ENCODE assay signal across 8 cellular contexts in genomic region chr19:10086904-10087256, GRCh38. TPM values are rescaled to one million over a fixed set of nuclear protein-coding genes. Genes with fewer than 3 reads are reported as not detected.
DNase-seq lines count a peak whose midpoint lies in the region; ATAC-seq, FAIRE-seq and TF ChIP-seq lines count a peak whose summit lies in the region.

No MANE protein-coding gene starts in this region.

- H3K4me1 ChIP-seq in HCT116 (ENCODE audit: control insufficient read depth in 1 of 2, insufficient read depth in 2 of 2, low read length in 2 of 2) (peaks cover 0 to 14% of the 10 kb centered on the region in 2 experiments; a peak in 2 of 4 replicates), right atrium auricular region (peaks cover 0 to 10% of the 10 kb centered on the region in 2 donors), smooth muscle cell (ENCODE audit: low read depth) (no peaks in the 10 kb centered on the region)

- peaks cover 7% of the 10 kb centered on the region for H3K4me1 Mint-ChIP-seq in activated T-helper 1 cell treated with anti-CD3 and anti-CD28 coated beads, Interleukin-12 subunit alpha, Interleukin-12 subunit beta, Interleukin-2, Interleukin-4 antibody, amounts not matched to agents 30 ng/mL and 10 ng/mL and 1 ng/mL, durations not matched to agents 14 hours and 24 hours and 36 hours (ENCODE audit: low read depth)

- intact Hi-C loops in HCT116 (cut with micrococcal nuclease): no loop called here
- intact Hi-C loops in activated T-helper 1 cell treated with anti-CD3 and anti-CD28 coated beads, Interleukin-12 subunit alpha, Interleukin-12 subunit beta, Interleukin-2, Interleukin-4 antibody, amounts not matched to agents 30 ng/mL and 10 ng/mL and 1 ng/mL, durations not matched to agents 14 hours and 24 hours and 36 hours (cut with micrococcal nuclease): loop anchor here (1.0 to 2.0 kb wide), 2 partner anchors 9 to 18 kb away; no protein-coding TSS in a partner anchor

- H3K79me2 ChIP-seq in HCT116 (ENCODE audit: insufficient read depth, low read length): no peaks in the 10 kb centered on the region
- no peaks in the 10 kb centered on the region for H3K79me2 ChIP-seq in smooth muscle cell (ENCODE audit: low read depth)

- no peaks in the 10 kb centered on the region for H3F3A ChIP-seq in smooth muscle cell (ENCODE audit: low read depth)

- RAD21 ChIA-PET in HCT116 (lab: Charles Lee; ENCODE audit: low non-redundant PET in 1 of 2, low total read pairs in 2 of 2, uncharacterized antibody in 2 of 2, unreplicated experiment in 2 of 2): no interaction called here

- no peaks in the 10 kb centered on the region for H3K36me3 ChIP-seq in HCT116 (ENCODE audit: control insufficient read depth in 1 of 2, insufficient read depth in 2 of 2, low read length in 2 of 2)
- peaks cover 13% of the 10 kb centered on the region for H3K36me3 ChIP-seq in right atrium auricular region
- H3K36me3 ChIP-seq in smooth muscle cell (ENCODE audit: low read depth): no peaks in the 10 kb centered on the region

- H3K4me3 Mint-ChIP-seq in activated T-helper 1 cell treated with anti-CD3 and anti-CD28 coated beads, Interleukin-12 subunit alpha, Interleukin-12 subunit beta, Interleukin-2, Interleukin-4 antibody, amounts not matched to agents 30 ng/mL and 10 ng/mL and 1 ng/mL, durations not matched to agents 14 hours and 24 hours and 36 hours: peak overlapping the region; percentile 90

- TF ChIP-seq RAD21 in HCT116 (IDR thresholded peaks at IDR 0.05; ENCODE audit: low read depth): no peak

- no peak overlapping the region for H3K9ac ChIP-seq in HCT116 (ENCODE audit: low read length)
- H3K9ac ChIP-seq in smooth muscle cell (ENCODE audit: low read depth): no peak overlapping the region

- no peak overlapping the region; the same call in 1 of the 2 replicates for H3K27ac ChIP-seq in HCT116 (ENCODE audit: low read depth, low read length)
- peak overlapping the region; percentile 89 to 90 for H3K27ac ChIP-seq in right atrium auricular region
- no peak overlapping the region for H3K27ac ChIP-seq in smooth muscle cell (ENCODE audit: low read depth)

- ATAC-seq in HCT116 (no peak), GM21825 (IDR thresholded peaks at IDR 0.05; ENCODE audit: unreplicated experiment) (no peak), HG02840 (IDR thresholded peaks at IDR 0.05; ENCODE audit: low FRiP score, unreplicated experiment) (no peak)

- 10% methylated on average over 21 of the region's 26 CpGs for WGBS in smooth muscle cell (ENCODE audit: low lambda C conversion rate)

- H3K9me2 ChIP-seq in HCT116 (ENCODE audit: insufficient read depth): no peaks in the 10 kb centered on the region

- no peak for TF ChIP-seq POLR2A in HCT116 (IDR thresholded peaks at IDR 0.05; ENCODE audit: borderline replicate concordance, extremely low read depth, insufficient read depth, insufficient read length)

- H2AFZ ChIP-seq in HCT116 (ENCODE audit: low read depth, low read length, poor library complexity, severe bottlenecking) (no peak overlapping the region), smooth muscle cell (ENCODE audit: low read depth) (peak overlapping the region; percentile 78)

- H3K27me3 ChIP-seq in HCT116 (ENCODE audit: insufficient read depth, low read length): no peaks in the 10 kb centered on the region
- no peaks in the 10 kb centered on the region for H3K27me3 ChIP-seq in right atrium auricular region
- H3K27me3 ChIP-seq in smooth muscle cell (ENCODE audit: low read depth): peaks cover 5% of the 10 kb centered on the region

- no TSS peak for BruUV-seq in HCT116 (replicated peaks; lab: Mats Ljungman, UMichigan)

- H3K27ac Mint-ChIP-seq in activated T-helper 1 cell treated with anti-CD3 and anti-CD28 coated beads, Interleukin-12 subunit alpha, Interleukin-12 subunit beta, Interleukin-2, Interleukin-4 antibody, amounts not matched to agents 30 ng/mL and 10 ng/mL and 1 ng/mL, durations not matched to agents 14 hours and 24 hours and 36 hours: peak overlapping the region; percentile 79

- CTCF ChIA-PET in HCT116 (lab: Charles Lee): no interaction called here

- H3K9me3 ChIP-seq in HCT116 (ENCODE audit: control insufficient read depth in 1 of 2, insufficient read depth in 1 of 2, low read depth in 1 of 2, low read length in 2 of 2) (no peaks in the 10 kb centered on the region), right atrium auricular region (no peaks in the 10 kb centered on the region), smooth muscle cell (replicated peaks; ENCODE audit: low read depth) (no peaks in the 10 kb centered on the region)

- DNase-seq in HCT116 (ENCODE audit: low read depth, low spot score): no peak
- DNase-seq in activated T-helper 1 cell treated with anti-CD3 and anti-CD28 coated beads, Interleukin-12 subunit alpha, Interleukin-12 subunit beta, Interleukin-2, Interleukin-4 antibody, amounts not matched to agents 30 ng/mL and 10 ng/mL and 1 ng/mL, durations not matched to agents 14 hours and 24 hours and 36 hours (ENCODE audit: low spot score): no peak
- no peak for DNase-seq in right atrium auricular region (ENCODE audit: low spot score)
- DNase-seq in smooth muscle cell (lab: John Stamatoyannopoulos, UW; ENCODE audit: unreplicated experiment): no peak
- no peak for DNase-seq in DMS 273 (lab: John Stamatoyannopoulos, UW; ENCODE audit: unreplicated experiment)
- no peak for DNase-seq in frontal cortex (ENCODE audit: low spot score in 2 of 2)

- FAIRE-seq in frontal cortex (lab: Jason Lieb, UNC): no peak

- H3K9me3 Mint-ChIP-seq in activated T-helper 1 cell treated with anti-CD3 and anti-CD28 coated beads, Interleukin-12 subunit alpha, Interleukin-12 subunit beta, Interleukin-2, Interleukin-4 antibody, amounts not matched to agents 30 ng/mL and 10 ng/mL and 1 ng/mL, durations not matched to agents 14 hours and 24 hours and 36 hours: no peaks in the 10 kb centered on the region

- H3K36me3 Mint-ChIP-seq in activated T-helper 1 cell treated with anti-CD3 and anti-CD28 coated beads, Interleukin-12 subunit alpha, Interleukin-12 subunit beta, Interleukin-2, Interleukin-4 antibody, amounts not matched to agents 30 ng/mL and 10 ng/mL and 1 ng/mL, durations not matched to agents 14 hours and 24 hours and 36 hours (ENCODE audit: low read depth): peaks cover 21% of the 10 kb centered on the region

- TF ChIP-seq CTCF in HCT116 (IDR thresholded peaks at IDR 0.05 in 2 of 3, conservative IDR thresholded peaks at IDR 0.05 in 1 of 3; ENCODE audit: borderline replicate concordance in 1 of 3, insufficient read depth in 1 of 3, low read depth in 2 of 3, low read length in 2 of 3) (no peak), right atrium auricular region (IDR thresholded peaks at IDR 0.05) (no peak), smooth muscle cell (IDR thresholded peaks at IDR 0.05; ENCODE audit: borderline replicate concordance, insufficient read depth, poor library complexity, severe bottlenecking) (no peak)

- POLR2A ChIA-PET in HCT116 (lab: Charles Lee): no interaction called here

- H3K4me3 ChIP-seq in HCT116 (replicated peaks in 1 of 2; ENCODE audit: low read depth in 1 of 2, low read length in 2 of 2) (peak overlapping the region; percentile 75 to 85), right atrium auricular region (peak overlapping the region; percentile 78 to 93), smooth muscle cell (peak overlapping the region; percentile 82)

- H4K20me1 ChIP-seq in HCT116 (ENCODE audit: insufficient read depth) (no peaks in the 10 kb centered on the region), smooth muscle cell (ENCODE audit: low read depth) (no peaks in the 10 kb centered on the region)

- no peaks in the 10 kb centered on the region for H3K27me3 Mint-ChIP-seq in activated T-helper 1 cell treated with anti-CD3 and anti-CD28 coated beads, Interleukin-12 subunit alpha, Interleukin-12 subunit beta, Interleukin-2, Interleukin-4 antibody, amounts not matched to agents 30 ng/mL and 10 ng/mL and 1 ng/mL, durations not matched to agents 14 hours and 24 hours and 36 hours (ENCODE audit: insufficient read depth)

- H3K4me2 ChIP-seq in HCT116 (ENCODE audit: low read length) (peak overlapping the region; percentile 96), smooth muscle cell (peak overlapping the region; percentile 93)

RNA-seq across cellular contexts. Expression of gene SHFL, which starts 0.8 kb away (rescaled TPM):
- total RNA-seq in HCT116 (2021; ENCODE audit: unreplicated experiment) (18.5 TPM), right atrium auricular region (10 to 100 TPM; 11.6 to 16.8 TPM), smooth muscle cell (13.7 and 15.6 TPM in 2 replicates), frontal cortex (3.3 TPM)
- polyA plus RNA-seq in HCT116 (2012): 13.9 and 14.8 TPM in 2 replicates
- total RNA-seq in activated T-helper 1 cell treated with anti-CD3 and anti-CD28 coated beads, Interleukin-12 subunit alpha, Interleukin-12 subunit beta, Interleukin-2, Interleukin-4 antibody, amounts not matched to agents 30 ng/mL and 10 ng/mL and 1 ng/mL, durations not matched to agents 14 hours and 24 hours and 36 hours: 64.1 and 70.5 TPM in 2 replicates
- 22.6 and 28.7 TPM in 2 replicates for polyA plus RNA-seq in smooth muscle cell

RNA-seq across cellular contexts. Expression of gene ANGPTL6, which starts 15.6 kb away (rescaled TPM):
- total RNA-seq in HCT116 (2021; ENCODE audit: unreplicated experiment) (not detected), right atrium auricular region (under 1 TPM in 1 of 2 donors, not detected in 1; 0.31 TPM), smooth muscle cell (3.5 and 5.5 TPM in 2 replicates), frontal cortex (not detected)
- polyA plus RNA-seq in HCT116 (2012): 0.12 and 0.14 TPM in 2 replicates
- 8.2 and 8.5 TPM in 2 replicates for total RNA-seq in activated T-helper 1 cell treated with anti-CD3 and anti-CD28 coated beads, Interleukin-12 subunit alpha, Interleukin-12 subunit beta, Interleukin-2, Interleukin-4 antibody, amounts not matched to agents 30 ng/mL and 10 ng/mL and 1 ng/mL, durations not matched to agents 14 hours and 24 hours and 36 hours
- polyA plus RNA-seq in smooth muscle cell: 7.2 and 8.6 TPM in 2 replicates

RNA-seq across cellular contexts. Expression of gene PPAN, which starts 19.3 kb away (rescaled TPM):
- total RNA-seq in HCT116 (2021; ENCODE audit: unreplicated experiment) (101 TPM), right atrium auricular region (10 to 100 TPM; 12.7 to 23.2 TPM), smooth muscle cell (9.7 and 11.1 TPM in 2 replicates), frontal cortex (15.1 TPM)
- 49.1 and 49.4 TPM in 2 replicates for polyA plus RNA-seq in HCT116 (2012)
- 234 and 250 TPM in 2 replicates for total RNA-seq in activated T-helper 1 cell treated with anti-CD3 and anti-CD28 coated beads, Interleukin-12 subunit alpha, Interleukin-12 subunit beta, Interleukin-2, Interleukin-4 antibody, amounts not matched to agents 30 ng/mL and 10 ng/mL and 1 ng/mL, durations not matched to agents 14 hours and 24 hours and 36 hours
- polyA plus RNA-seq in smooth muscle cell: 22.6 and 25.6 TPM in 2 replicates

RNA-seq across cellular contexts. Expression of gene P2RY11, which starts 24.6 kb away (rescaled TPM):
- total RNA-seq in HCT116 (2021; ENCODE audit: unreplicated experiment) (43.8 TPM), right atrium auricular region (1 to 10 TPM in 1 of 2 donors, under 1 TPM in 1; 0.30 to 3.9 TPM), smooth muscle cell (1.5 and 2.0 TPM in 2 replicates), frontal cortex (4.1 TPM)
- 24.1 and 29.2 TPM in 2 replicates for polyA plus RNA-seq in HCT116 (2012)
- 64.4 and 64.9 TPM in 2 replicates for total RNA-seq in activated T-helper 1 cell treated with anti-CD3 and anti-CD28 coated beads, Interleukin-12 subunit alpha, Interleukin-12 subunit beta, Interleukin-2, Interleukin-4 antibody, amounts not matched to agents 30 ng/mL and 10 ng/mL and 1 ng/mL, durations not matched to agents 14 hours and 24 hours and 36 hours
- 3.8 and 9.7 TPM in 2 replicates for polyA plus RNA-seq in smooth muscle cell

RNA-seq across cellular contexts. Expression of gene EIF3G, which starts 32.8 kb away (rescaled TPM):
- 254 TPM for total RNA-seq in HCT116 (2021; ENCODE audit: unreplicated experiment)
- polyA plus RNA-seq in HCT116 (2012): 241 and 250 TPM in 2 replicates
- total RNA-seq in activated T-helper 1 cell treated with anti-CD3 and anti-CD28 coated beads, Interleukin-12 subunit alpha, Interleukin-12 subunit beta, Interleukin-2, Interleukin-4 antibody, amounts not matched to agents 30 ng/mL and 10 ng/mL and 1 ng/mL, durations not matched to agents 14 hours and 24 hours and 36 hours: 371 and 377 TPM in 2 replicates
- 100 to 1,000 TPM; 163 to 240 TPM for total RNA-seq in right atrium auricular region
- 138 and 164 TPM in 2 replicates for total RNA-seq in smooth muscle cell
- polyA plus RNA-seq in smooth muscle cell: 185 and 196 TPM in 2 replicates
- total RNA-seq in frontal cortex: 108 TPM

Comparison
In these comparisons a context has a peak if more than half of its experiments do, and no peak if none do; other contexts are left out.
1. H3K27ac ChIP-seq: peak in right atrium auricular region (2 of 2); none in HCT116 (single experiment) and smooth muscle cell (single experiment).
2. Peak in every context shown above with its lines, with median percentiles within 50 percentile points of each other: H3K4me3 ChIP-seq.